ENCODE assay signal across 26 cellular contexts in the genomic region with DNA sequence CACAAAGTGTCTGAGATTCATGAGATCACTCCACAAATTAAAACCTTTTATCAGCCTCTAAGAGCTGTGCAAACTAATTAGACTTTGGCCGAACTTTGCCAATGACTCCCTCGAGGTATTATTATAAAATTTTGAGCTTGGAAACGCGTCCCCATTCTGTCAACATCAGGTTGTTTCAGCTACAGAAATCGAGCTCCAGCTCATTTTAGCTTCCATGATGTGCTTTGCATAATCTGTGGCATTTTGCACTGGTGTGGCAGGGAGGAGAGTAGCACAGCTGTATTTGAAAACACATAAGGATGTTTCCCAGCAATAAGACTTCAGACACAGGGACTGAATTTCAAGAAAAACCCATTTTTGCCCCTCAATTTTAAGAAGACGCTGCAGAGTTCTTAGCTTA.
"Had no signal": no experiment of that assay in that cellular context is flagged by ENCODE, and none has a peak within 500 bp of the region (broad histone marks: within the 10 kb centered on the region; RNA-seq: fewer than 3 reads in every experiment).

No MANE protein-coding gene starts in this region.

- H3K4me1 Mint-ChIP-seq: activated B cell treated with CpG ODN at 0.5 μM for 24 hours; activated CD4-positive, alpha-beta T cell treated with anti-CD3 and anti-CD28 coated beads, Interleukin-2, amount 10 ng/mL, durations not matched to agents 24 days and 14 days; activated CD8-positive, alpha-beta memory T cell treated with anti-CD3 and anti-CD28 coated beads, Interleukin-2, amount 10 ng/mL, durations not matched to agents 7 days and 5 days; activated naive CD8-positive, alpha-beta T cell treated with anti-CD3 and anti-CD28 coated beads, Interleukin-2, amount 50 U/mL, for 24 hours had no signal

- H3K27me3 Mint-ChIP-seq: activated B cell treated with CpG ODN at 0.5 μM for 24 hours; activated CD4-positive, alpha-beta T cell treated with anti-CD3 and anti-CD28 coated beads, Interleukin-2, amount 10 ng/mL, durations not matched to agents 24 days and 14 days; activated CD8-positive, alpha-beta memory T cell treated with anti-CD3 and anti-CD28 coated beads, Interleukin-2, amount 10 ng/mL, durations not matched to agents 7 days and 5 days; activated naive CD8-positive, alpha-beta T cell treated with anti-CD3 and anti-CD28 coated beads, Interleukin-2, amount 50 U/mL, for 24 hours; activated T-cell treated with anti-CD3 and anti-CD28 coated beads, Interleukin-2, amount 50 U/mL, for 24 hours had no signal

- H3K4me3 Mint-ChIP-seq: activated B cell treated with CpG ODN at 0.5 μM for 24 hours; activated CD4-positive, alpha-beta T cell treated with anti-CD3 and anti-CD28 coated beads, Interleukin-2, amount 10 ng/mL, durations not matched to agents 24 days and 14 days; activated CD8-positive, alpha-beta memory T cell treated with anti-CD3 and anti-CD28 coated beads, Interleukin-2, amount 10 ng/mL, durations not matched to agents 7 days and 5 days; activated naive CD8-positive, alpha-beta T cell treated with anti-CD3 and anti-CD28 coated beads, Interleukin-2, amount 50 U/mL, for 24 hours; activated T-cell treated with anti-CD3 and anti-CD28 coated beads, Interleukin-2, amount 50 U/mL, for 24 hours; activated T-helper 1 cell treated with anti-CD3 and anti-CD28 coated beads, Interleukin-12 subunit alpha, Interleukin-12 subunit beta, Interleukin-2, Interleukin-4 antibody, amounts not matched to agents 30 ng/mL and 10 ng/mL and 1 ng/mL, durations not matched to agents 14 hours and 24 hours and 36 hours had no signal

- ATAC-seq: activated CD8-positive, alpha-beta memory T cell treated with anti-CD3 and anti-CD28 coated beads, Interleukin-2, amount 10 ng/mL, durations not matched to agents 7 days and 5 days; activated naive CD4-positive, alpha-beta T cell treated with anti-CD3 and anti-CD28 coated beads, Interleukin-2, amount 50 U/mL, for 72 hours; activated naive CD8-positive, alpha-beta T cell treated with anti-CD3 and anti-CD28 coated beads, Interleukin-2, amount 50 U/mL, for 24 hours; body of pancreas had no signal

- DNase-seq: activated B cell treated with CpG ODN at 0.5 μM for 24 hours; activated CD4-positive, alpha-beta T cell treated with anti-CD3 and anti-CD28 coated beads for 1 hour; activated CD4-positive, alpha-beta T cell treated with anti-CD3 and anti-CD28 coated beads, Interleukin-2, amount 10 ng/mL, durations not matched to agents 24 days and 14 days; activated CD4-positive, alpha-beta T cell treated with anti-CD3 and anti-CD28 coated beads, Interleukin-2, amount 50 U/mL, for 48 hours; activated CD8-positive, alpha-beta memory T cell treated with anti-CD3 and anti-CD28 coated beads, Interleukin-2, amount 10 ng/mL, durations not matched to agents 7 days and 5 days; activated effector memory CD4-positive, alpha-beta T cell treated with Interleukin-2 at 50 U/mL for 16 hours; activated naive CD4-positive, alpha-beta T cell treated with Interleukin-2 at 50 U/mL for 16 hours; activated naive CD8-positive, alpha-beta T cell treated with anti-CD3 and anti-CD28 coated beads, Interleukin-2, amount 50 U/mL, for 24 hours; activated T-cell treated with anti-CD3 and anti-CD28 coated beads, Interleukin-2, amount 50 U/mL, for 24 hours; amniotic stem cell; body of pancreas; central memory CD4-positive, alpha-beta T cell; IMR-90; KBM-7; NCI-H1048; NCI-H1694 treated with DMSO at 0.1 percent for 48 hours; NCI-H2029 treated with DMSO at 0.1 percent for 48 hours; NCI-H345; NCI-H510A; NCI-H526 treated with DMSO at 0.1 percent for 48 hours; SIG-M5; T-helper 2 cell; T1000 had no signal

- H3K36me3 Mint-ChIP-seq: activated CD8-positive, alpha-beta memory T cell treated with anti-CD3 and anti-CD28 coated beads, Interleukin-2, amount 10 ng/mL, durations not matched to agents 7 days and 5 days; activated naive CD4-positive, alpha-beta T cell treated with anti-CD3 and anti-CD28 coated beads, Interleukin-2, amount 50 U/mL, for 72 hours had no signal

- H3K9me3 ChIP-seq: ascending aorta, body of pancreas had no signal

- H3K27ac Mint-ChIP-seq: activated B cell treated with CpG ODN at 0.5 μM for 24 hours; activated CD4-positive, alpha-beta T cell treated with anti-CD3 and anti-CD28 coated beads, Interleukin-2, amount 10 ng/mL, durations not matched to agents 24 days and 14 days; activated CD8-positive, alpha-beta memory T cell treated with anti-CD3 and anti-CD28 coated beads, Interleukin-2, amount 10 ng/mL, durations not matched to agents 7 days and 5 days; activated naive CD4-positive, alpha-beta T cell treated with anti-CD3 and anti-CD28 coated beads, Interleukin-2, amount 50 U/mL, for 72 hours; activated naive CD8-positive, alpha-beta T cell treated with anti-CD3 and anti-CD28 coated beads, Interleukin-2, amount 50 U/mL, for 24 hours; activated T-cell treated with anti-CD3 and anti-CD28 coated beads, Interleukin-2, amount 50 U/mL, for 24 hours; activated T-helper 1 cell treated with anti-CD3 and anti-CD28 coated beads, Interleukin-12 subunit alpha, Interleukin-12 subunit beta, Interleukin-2, Interleukin-4 antibody, amounts not matched to agents 30 ng/mL and 10 ng/mL and 1 ng/mL, durations not matched to agents 14 hours and 24 hours and 36 hours had no signal
